In the genomic region with DNA sequence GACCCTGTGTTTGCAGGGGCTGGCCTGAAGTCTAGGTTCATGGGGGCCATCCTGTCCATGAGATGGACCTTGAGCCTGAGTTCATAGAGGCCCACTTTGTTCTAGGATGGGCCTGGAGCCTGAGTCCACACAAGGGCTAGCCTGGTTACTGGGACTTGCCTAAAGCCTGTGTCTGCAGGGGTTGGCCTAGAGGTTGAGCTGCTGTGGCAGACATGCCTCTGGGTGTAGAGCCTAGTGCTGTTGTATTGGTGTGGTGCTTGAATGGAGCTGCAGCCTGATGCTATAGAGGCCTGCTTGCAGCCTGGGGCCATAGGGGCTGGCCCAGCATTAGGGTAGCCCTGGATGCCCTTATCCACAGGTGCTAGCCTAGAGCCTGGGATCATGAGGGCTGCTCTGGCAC, we compare ENCODE assay signal across 26 cellular contexts.
"Had no signal": no experiment of that assay in that cellular context is flagged by ENCODE, and none has a peak within 500 bp of the region (broad histone marks: within the 10 kb centered on the region; RNA-seq: fewer than 3 reads in every experiment).

No MANE protein-coding gene starts in this region.

- H3K27me3 ChIP-seq: colonic mucosa, esophagus squamous epithelium, gastrocnemius medialis, heart left ventricle, hepatocyte, left lung had no signal

- H3K4me2 ChIP-seq: hepatocyte had no signal

- H2AFZ ChIP-seq: hepatocyte had no signal

- DNase-seq: colonic mucosa; cortex of kidney; effector CD8-positive, alpha-beta T cell; effector memory CD8-positive, alpha-beta T cell; endodermal cell; esophagus squamous epithelium; foreskin fibroblast; foreskin melanocyte; gastrocnemius medialis; heart left ventricle; hypothalamus; immature natural killer cell; islet precursor cell; kidney; kidney glomerular epithelial cell; left colon; left lung; left ventricle myocardium superior; lower lobe of right lung; mesenchymal stem cell; mucosa of descending colon; naive B cell had no signal

- H3K4me1 ChIP-seq: colonic mucosa, left lung had no signal

- H3K9me3 ChIP-seq: colonic mucosa, mucosa of descending colon had no signal

- FAIRE-seq: endometrium, endothelial cell of umbilical vein, kidney had no signal

- H3K4me3 ChIP-seq: colonic mucosa, esophagus squamous epithelium, gastrocnemius medialis, heart left ventricle, hepatocyte, left lung, lower lobe of right lung, mucosa of descending colon had no signal

- H3K27ac ChIP-seq: colonic mucosa, esophagus squamous epithelium, gastrocnemius medialis, heart left ventricle, hepatocyte, left lung, lower lobe of right lung had no signal

- ATAC-seq: effector memory CD8-positive, alpha-beta T cell; esophagus mucosa; gastrocnemius medialis; left colon; left lung; left ventricle myocardium superior; lower lobe of right lung; mucosa of descending colon had no signal

- H3K36me3 ChIP-seq: colonic mucosa, esophagus squamous epithelium, gastrocnemius medialis, left lung, lower lobe of right lung had no signal

- H3K79me2 ChIP-seq: hepatocyte had no signal
